ENCODE assay signal across 10 cellular contexts in genomic region chr1:89609781-89610456, GRCh38. TPM values are rescaled to one million over a fixed set of nuclear protein-coding genes. Genes with fewer than 3 reads are reported as not detected.
DNase-seq lines count a peak whose midpoint lies in the region; ATAC-seq lines count a peak whose summit lies in the region.
"Had no signal": no experiment of that assay in that cellular context is flagged by ENCODE, and none has a peak within 500 bp of the region (broad histone marks: within the 10 kb centered on the region; RNA-seq: fewer than 3 reads in every experiment).

No MANE protein-coding gene starts in this region.

- peak overlapping the region; percentile 92 for H3K27ac ChIP-seq in CD4-positive, CD25-positive, alpha-beta regulatory T cell (ENCODE audit: insufficient read depth, low read length, poor library complexity, severe bottlenecking)

- no peak for DNase-seq in CD4-positive, CD25-positive, alpha-beta regulatory T cell
- DNase-seq in activated CD4-positive, alpha-beta T cell treated with anti-CD3 and anti-CD28 coated beads, Interleukin-2, amount 50 U/mL, for 4 hours: peak; percentile 25 to 26
- DNase-seq in activated naive CD8-positive, alpha-beta T cell treated with anti-CD3 and anti-CD28 coated beads for 36 hours: peak; percentile 54
- peak in 7 of 10 donors; percentile 14 to 89 (median 53) for DNase-seq in posterior cingulate gyrus
- DNase-seq in retina: no peak
- DNase-seq in dermis blood vessel endothelial cell: no peak
- no peak for DNase-seq in NCI-H748 (lab: John Stamatoyannopoulos, UW; ENCODE audit: unreplicated experiment)
- DNase-seq: GDM1, NCI-H345 had no signal

- peak overlapping the region; percentile 37 to 88 (median 72) for H3K4me3 Mint-ChIP-seq in CD4-positive, CD25-positive, alpha-beta regulatory T cell
- H3K4me3 Mint-ChIP-seq in activated naive CD8-positive, alpha-beta T cell treated with anti-CD3 and anti-CD28 coated beads for 36 hours: peak overlapping the region; percentile 74

- peak overlapping the region; percentile 82 for H3K4me3 ChIP-seq in CD4-positive, CD25-positive, alpha-beta regulatory T cell (ENCODE audit: low read depth, low read length)

- H3K9me3 Mint-ChIP-seq in CD4-positive, CD25-positive, alpha-beta regulatory T cell: no peaks in the 10 kb centered on the region
- H3K9me3 Mint-ChIP-seq in activated naive CD8-positive, alpha-beta T cell treated with anti-CD3 and anti-CD28 coated beads for 36 hours: no peaks in the 10 kb centered on the region

- peaks cover 81% of the 10 kb centered on the region for H3K4me1 ChIP-seq in CD4-positive, CD25-positive, alpha-beta regulatory T cell (ENCODE audit: control insufficient read depth, insufficient read depth, low read length, poor library complexity, severe bottlenecking)

- peak overlapping the region; percentile 92 to 99 (median 98) for H3K27ac Mint-ChIP-seq in CD4-positive, CD25-positive, alpha-beta regulatory T cell
- H3K27ac Mint-ChIP-seq in activated naive CD8-positive, alpha-beta T cell treated with anti-CD3 and anti-CD28 coated beads for 36 hours: peak overlapping the region; percentile 96

- H3K9me3 ChIP-seq in CD4-positive, CD25-positive, alpha-beta regulatory T cell (ENCODE audit: control insufficient read depth in 2 of 2, low read length in 2 of 2): no peaks in the 10 kb centered on the region

- H3K4me1 Mint-ChIP-seq in CD4-positive, CD25-positive, alpha-beta regulatory T cell: peaks cover 38 to 84% (median 68%) of the 10 kb centered on the region in 4 donors
- peaks cover 85% of the 10 kb centered on the region for H3K4me1 Mint-ChIP-seq in activated naive CD8-positive, alpha-beta T cell treated with anti-CD3 and anti-CD28 coated beads for 36 hours

- no peak for ATAC-seq in CD4-positive, CD25-positive, alpha-beta regulatory T cell (ENCODE audit: low read depth in 2 of 2)
- no peak for ATAC-seq in HG03469 (IDR thresholded peaks at IDR 0.05; ENCODE audit: unreplicated experiment)

- peaks cover 4% of the 10 kb centered on the region for H3K36me3 Mint-ChIP-seq in CD4-positive, CD25-positive, alpha-beta regulatory T cell
- H3K36me3 Mint-ChIP-seq in activated naive CD8-positive, alpha-beta T cell treated with anti-CD3 and anti-CD28 coated beads for 36 hours: peaks cover 23% of the 10 kb centered on the region

- H3K36me3 ChIP-seq in CD4-positive, CD25-positive, alpha-beta regulatory T cell (ENCODE audit: control insufficient read depth, insufficient read depth, low read length): no peaks in the 10 kb centered on the region

- intact Hi-C loops in posterior cingulate gyrus (cut with DNase I): no loop called here

- no peaks in the 10 kb centered on the region for H3K27me3 ChIP-seq in CD4-positive, CD25-positive, alpha-beta regulatory T cell (ENCODE audit: control insufficient read depth, insufficient read depth, low read length)

- H3K27me3 Mint-ChIP-seq in CD4-positive, CD25-positive, alpha-beta regulatory T cell: no peaks in the 10 kb centered on the region
- no peaks in the 10 kb centered on the region for H3K27me3 Mint-ChIP-seq in activated naive CD8-positive, alpha-beta T cell treated with anti-CD3 and anti-CD28 coated beads for 36 hours

RNA-seq across cellular contexts. Expression of gene LRRC8C, which starts 23.0 kb away (rescaled TPM):
- total RNA-seq in CD4-positive, CD25-positive, alpha-beta regulatory T cell: 70.4 TPM
- polyA plus RNA-seq in CD4-positive, CD25-positive, alpha-beta regulatory T cell: 10 to 100 TPM; 22.8 to 27.2 (median 24.9) TPM
- total RNA-seq in activated naive CD8-positive, alpha-beta T cell treated with anti-CD3 and anti-CD28 coated beads for 36 hours: 10 to 100 TPM; 31.7 to 32.3 TPM
- total RNA-seq in dermis blood vessel endothelial cell: 30.0 and 40.4 TPM in 2 replicates

Comparison
In these comparisons a context has a peak if more than half of its experiments do, and no peak if none do; other contexts are left out.
1. DNase-seq: peak in activated CD4-positive, alpha-beta T cell treated with anti-CD3 and anti-CD28 coated beads, Interleukin-2, amount 50 U/mL, for 4 hours (2 of 2), activated naive CD8-positive, alpha-beta T cell treated with anti-CD3 and anti-CD28 coated beads for 36 hours (single experiment) and posterior cingulate gyrus (7 of 10); none in CD4-positive, CD25-positive, alpha-beta regulatory T cell (0 of 3), retina (single experiment), dermis blood vessel endothelial cell (single experiment) and NCI-H748 (single experiment).